In the genomic region with DNA sequence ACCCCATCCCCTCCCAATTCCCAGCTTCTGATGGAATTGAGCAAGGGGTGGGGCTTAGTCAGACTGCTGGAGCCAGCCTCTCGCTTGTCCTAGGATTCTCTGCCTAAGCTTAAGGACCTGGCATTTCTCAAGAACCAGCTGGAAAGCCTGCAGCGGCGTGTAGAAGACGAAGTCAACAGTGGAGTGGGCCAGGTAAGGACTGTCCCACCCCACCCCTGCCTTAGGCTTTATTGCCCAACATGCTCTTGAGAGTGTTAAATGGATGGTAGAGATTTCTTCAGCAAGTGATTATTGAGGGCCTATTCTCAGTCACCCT, we compare ENCODE assay signal across 9 cellular contexts. TPM values are rescaled to one million over a fixed set of nuclear protein-coding genes. Genes with fewer than 3 reads are reported as not detected.
DNase-seq lines count a peak whose midpoint lies in the region; ATAC-seq, FAIRE-seq and TF ChIP-seq lines count a peak whose summit lies in the region.
"Had no signal": no experiment of that assay in that cellular context is flagged by ENCODE, and none has a peak within 500 bp of the region (broad histone marks: within the 10 kb centered on the region; RNA-seq: fewer than 3 reads in every experiment).

No MANE protein-coding gene starts in this region.

- no peak for FAIRE-seq in keratinocyte (lab: Jason Lieb, UNC)

- TF ChIP-seq EP300 in tibial nerve (IDR thresholded peaks at IDR 0.05), result no peak

- peaks cover 18% of the 10 kb centered on the region for H3K36me3 Mint-ChIP-seq in activated naive CD4-positive, alpha-beta T cell treated with anti-CD3 and anti-CD28 coated beads, Interleukin-2, amount 50 U/mL, for 24 hours
- peaks cover 28% of the 10 kb centered on the region for H3K36me3 Mint-ChIP-seq in activated naive CD8-positive, alpha-beta T cell treated with anti-CD3 and anti-CD28 coated beads for 36 hours

- H3K9me3 ChIP-seq in keratinocyte (ENCODE audit: control insufficient read depth, low read depth, low read length) (no peaks in the 10 kb centered on the region), tibial nerve (no peaks in the 10 kb centered on the region)

- no peaks in the 10 kb centered on the region for H3K27me3 Mint-ChIP-seq in activated naive CD4-positive, alpha-beta T cell treated with anti-CD3 and anti-CD28 coated beads, Interleukin-2, amount 50 U/mL, for 24 hours
- H3K27me3 Mint-ChIP-seq in activated naive CD8-positive, alpha-beta T cell treated with anti-CD3 and anti-CD28 coated beads for 36 hours, result no peaks in the 10 kb centered on the region

- TF ChIP-seq CTCF in keratinocyte (optimal IDR thresholded peaks at IDR 0.05 in 1 of 3, IDR thresholded peaks at IDR 0.05 in 1 of 3, conservative IDR thresholded peaks at IDR 0.05 in 1 of 3; ENCODE audit: extremely low read depth in 1 of 3, insufficient read depth in 2 of 3, low read length in 3 of 3), result no peak
- TF ChIP-seq CTCF in tibial nerve (IDR thresholded peaks at IDR 0.05), result no peak

- TF ChIP-seq POLR2A in tibial nerve (IDR thresholded peaks at IDR 0.05), result no peak

- H3K9me1 ChIP-seq in keratinocyte (ENCODE audit: control insufficient read depth, extremely low read depth, insufficient read depth, low read length), result no peaks in the 10 kb centered on the region

- H3K4me3 ChIP-seq in keratinocyte (ENCODE audit: control insufficient read depth in 2 of 3, extremely low read depth in 1 of 3, insufficient read depth in 2 of 3, low read depth in 1 of 3, low read length in 3 of 3), result peak overlapping the region; percentile 73 to 95 (median 87)
- peak overlapping the region in 2 of 4 donors; percentile 73 to 97 for H3K4me3 ChIP-seq in tibial nerve

- 81 to 84% methylated on average over 4 of the region's 4 CpGs for WGBS in tibial nerve, 2 donors

- H3K9ac ChIP-seq in keratinocyte (ENCODE audit: control insufficient read depth, extremely low read depth, insufficient read depth, low read length), result no peak overlapping the region

- no peaks in the 10 kb centered on the region for H4K20me1 ChIP-seq in keratinocyte (ENCODE audit: control insufficient read depth, extremely low read depth, insufficient read depth, low read length)

- no peaks in the 10 kb centered on the region for H3K9me3 Mint-ChIP-seq in activated naive CD4-positive, alpha-beta T cell treated with anti-CD3 and anti-CD28 coated beads, Interleukin-2, amount 50 U/mL, for 24 hours
- no peaks in the 10 kb centered on the region for H3K9me3 Mint-ChIP-seq in activated naive CD8-positive, alpha-beta T cell treated with anti-CD3 and anti-CD28 coated beads for 36 hours

- H3K27me3 ChIP-seq in keratinocyte (ENCODE audit: control insufficient read depth, extremely low read depth, insufficient read depth, low read length) (no peaks in the 10 kb centered on the region), tibial nerve (no peaks in the 10 kb centered on the region)

- no peak for ATAC-seq in GM19452 (IDR thresholded peaks at IDR 0.05; ENCODE audit: unreplicated experiment)
- ATAC-seq in HG03354 (IDR thresholded peaks at IDR 0.05; ENCODE audit: poor library complexity, severe bottlenecking, unreplicated experiment), result no peak
- no peak for ATAC-seq in HG03159 (IDR thresholded peaks at IDR 0.05; ENCODE audit: unreplicated experiment)

- H3K36me3 ChIP-seq in keratinocyte (ENCODE audit: control insufficient read depth in 2 of 2, extremely low read depth in 1 of 2, insufficient read depth in 2 of 2, low read length in 2 of 2) (peaks cover 18 to 23% of the 10 kb centered on the region in 2 experiments), tibial nerve (peaks cover 0 to 64% (median 2%) of the 10 kb centered on the region in 3 donors)

- H3K4me3 Mint-ChIP-seq in activated naive CD4-positive, alpha-beta T cell treated with anti-CD3 and anti-CD28 coated beads, Interleukin-2, amount 50 U/mL, for 24 hours, result peak overlapping the region; percentile 92
- peak overlapping the region; percentile 95 for H3K4me3 Mint-ChIP-seq in activated naive CD8-positive, alpha-beta T cell treated with anti-CD3 and anti-CD28 coated beads for 36 hours

- peak overlapping the region; percentile 98 for H3K27ac Mint-ChIP-seq in activated naive CD4-positive, alpha-beta T cell treated with anti-CD3 and anti-CD28 coated beads, Interleukin-2, amount 50 U/mL, for 24 hours
- peak overlapping the region; percentile 99 for H3K27ac Mint-ChIP-seq in activated naive CD8-positive, alpha-beta T cell treated with anti-CD3 and anti-CD28 coated beads for 36 hours

- H3K79me2 ChIP-seq in keratinocyte (ENCODE audit: control insufficient read depth, insufficient read depth, low read length), result peaks cover 26% of the 10 kb centered on the region

- H3K27ac ChIP-seq in keratinocyte (ENCODE audit: control insufficient read depth, insufficient read depth, low read length) (peak overlapping the region; percentile 93), tibial nerve (peak overlapping the region in 3 of 4 donors; percentile 95 to 98 (median 95))

- DNase-seq in activated naive CD4-positive, alpha-beta T cell treated with anti-CD3 and anti-CD28 coated beads, Interleukin-2, amount 50 U/mL, for 16 hours, result no peak
- no peak for DNase-seq in activated naive CD8-positive, alpha-beta T cell treated with anti-CD3 and anti-CD28 coated beads for 36 hours
- no peak for DNase-seq in keratinocyte (ENCODE audit: low read depth, low spot score)
- no peak for DNase-seq in tibial nerve (ENCODE audit: low spot score in 2 of 2)
- DNase-seq: DMS153 had no signal

- peaks cover 67% of the 10 kb centered on the region for H3K4me1 Mint-ChIP-seq in activated naive CD4-positive, alpha-beta T cell treated with anti-CD3 and anti-CD28 coated beads, Interleukin-2, amount 50 U/mL, for 24 hours
- peaks cover 46% of the 10 kb centered on the region for H3K4me1 Mint-ChIP-seq in activated naive CD8-positive, alpha-beta T cell treated with anti-CD3 and anti-CD28 coated beads for 36 hours

- dilution Hi-C loops in keratinocyte (cut with MboI; ENCODE audit: extremely low pct_ligation_motif_present, low sequenced_read_pairs), result no loop called here

- peak overlapping the region; percentile 90 for H3K4me2 ChIP-seq in keratinocyte (ENCODE audit: control insufficient read depth, extremely low read depth, insufficient read depth, low read depth, low read length)

- H2AFZ ChIP-seq in keratinocyte (ENCODE audit: control insufficient read depth, low read length), result no peak overlapping the region

- H3K4me1 ChIP-seq in keratinocyte (ENCODE audit: control insufficient read depth, extremely low read depth, insufficient read depth, low read length), result peaks cover 23% of the 10 kb centered on the region
- peaks cover 0 to 66% (median 25%) of the 10 kb centered on the region in 4 donors for H3K4me1 ChIP-seq in tibial nerve

RNA-seq across cellular contexts. Expression of a gene that starts 1.1 kb away (rescaled TPM):
- 100 to 1,000 TPM in 1 of 2 experiments, 10 to 100 TPM in 1; 97.4 to 100 TPM for total RNA-seq in activated naive CD8-positive, alpha-beta T cell treated with anti-CD3 and anti-CD28 coated beads for 36 hours
- polyA plus RNA-seq in keratinocyte, result 63.1 to 95.7 TPM (median 63.5 TPM) in 3 replicates
- polyA plus RNA-seq in keratinocyte (2011; ENCODE audit: low read depth), result 7.7 TPM
- polyA plus RNA-seq in keratinocyte (2011; cell fraction: cytosol; rRNA removed), result 80.5 and 89.5 TPM in 2 replicates
- 65.0 and 85.0 TPM in 2 replicates for polyA plus RNA-seq in keratinocyte (2011; cell fraction: nucleus; rRNA removed)
- polyA plus RNA-seq in keratinocyte (2012; ENCODE audit: low replicate concordance), result 69.7 and 77.9 TPM in 2 replicates
- 70.9 to 195 TPM (median 80.6 TPM) in 3 replicates for polyA minus RNA-seq in keratinocyte
- polyA minus RNA-seq in keratinocyte (2011; cell fraction: cytosol; rRNA and poly(A)+ RNA removed), result 38.2 TPM
- polyA minus RNA-seq in keratinocyte (2011; cell fraction: nucleus; rRNA and poly(A)+ RNA removed), result 16.8 and 37.3 TPM in 2 replicates
- 10 to 100 TPM; 22.9 to 36.9 (median 26.8) TPM for total RNA-seq in tibial nerve

RNA-seq across cellular contexts. Expression of a gene that starts 1.3 kb away (rescaled TPM):
- total RNA-seq in activated naive CD8-positive, alpha-beta T cell treated with anti-CD3 and anti-CD28 coated beads for 36 hours, result 10 to 100 TPM; 17.5 to 17.8 TPM
- polyA plus RNA-seq in keratinocyte, result 6.7 to 12.4 TPM (median 7.1 TPM) in 3 replicates
- polyA plus RNA-seq in keratinocyte (2011; ENCODE audit: low read depth), result 4.0 TPM
- polyA plus RNA-seq in keratinocyte (2011; cell fraction: cytosol; rRNA removed), result 1.4 and 2.4 TPM in 2 replicates
- polyA plus RNA-seq in keratinocyte (2011; cell fraction: nucleus; rRNA removed), result 40.3 and 44.0 TPM in 2 replicates
- polyA plus RNA-seq in keratinocyte (2012; ENCODE audit: low replicate concordance), result 4.4 and 17.2 TPM in 2 replicates
- polyA minus RNA-seq in keratinocyte, result 12.6 to 18.5 TPM (median 15.9 TPM) in 3 replicates
- 2.1 TPM for polyA minus RNA-seq in keratinocyte (2011; cell fraction: cytosol; rRNA and poly(A)+ RNA removed)
- polyA minus RNA-seq in keratinocyte (2011; cell fraction: nucleus; rRNA and poly(A)+ RNA removed), result 5.9 and 8.6 TPM in 2 replicates
- total RNA-seq in tibial nerve, result 10 to 100 TPM; 43.7 to 70.8 (median 48.4) TPM

RNA-seq across cellular contexts. Expression of a gene that starts 8.5 kb away (rescaled TPM):
- 10 to 100 TPM; 54.6 to 60.6 TPM for total RNA-seq in activated naive CD8-positive, alpha-beta T cell treated with anti-CD3 and anti-CD28 coated beads for 36 hours
- polyA plus RNA-seq in keratinocyte, result 19.3 to 48.3 TPM (median 32.4 TPM) in 3 replicates
- polyA plus RNA-seq in keratinocyte (2011; ENCODE audit: low read depth), result 35.5 TPM
- polyA plus RNA-seq in keratinocyte (2011; cell fraction: cytosol; rRNA removed), result 26.3 and 34.7 TPM in 2 replicates
- 21.1 and 23.6 TPM in 2 replicates for polyA plus RNA-seq in keratinocyte (2011; cell fraction: nucleus; rRNA removed)
- 25.5 and 37.0 TPM in 2 replicates for polyA plus RNA-seq in keratinocyte (2012; ENCODE audit: low replicate concordance)
- 12.3 to 17.8 TPM (median 13.8 TPM) in 3 replicates for polyA minus RNA-seq in keratinocyte
- 23.0 TPM for polyA minus RNA-seq in keratinocyte (2011; cell fraction: cytosol; rRNA and poly(A)+ RNA removed)
- 3.3 and 3.8 TPM in 2 replicates for polyA minus RNA-seq in keratinocyte (2011; cell fraction: nucleus; rRNA and poly(A)+ RNA removed)
- total RNA-seq in tibial nerve, result 10 to 100 TPM; 16.6 to 23.7 (median 19.2) TPM

RNA-seq across cellular contexts. Expression of a gene that starts 18.3 kb away (rescaled TPM):
- 10 to 100 TPM; 13.9 to 15.5 TPM for total RNA-seq in activated naive CD8-positive, alpha-beta T cell treated with anti-CD3 and anti-CD28 coated beads for 36 hours
- 4.9 to 7.7 TPM (median 5.2 TPM) in 3 replicates for polyA plus RNA-seq in keratinocyte
- 12.4 TPM for polyA plus RNA-seq in keratinocyte (2011; ENCODE audit: low read depth)
- polyA plus RNA-seq in keratinocyte (2011; cell fraction: cytosol; rRNA removed), result 3.7 and 6.6 TPM in 2 replicates
- polyA plus RNA-seq in keratinocyte (2011; cell fraction: nucleus; rRNA removed), result 6.3 and 8.3 TPM in 2 replicates
- 7.0 and 36.5 TPM in 2 replicates for polyA plus RNA-seq in keratinocyte (2012; ENCODE audit: low replicate concordance)
- polyA minus RNA-seq in keratinocyte, result 1.6 to 4.5 TPM (median 2.9 TPM) in 3 replicates
- 3.6 TPM for polyA minus RNA-seq in keratinocyte (2011; cell fraction: cytosol; rRNA and poly(A)+ RNA removed)
- 2.1 TPM in 1 of 2 replicates, not detected in the other for polyA minus RNA-seq in keratinocyte (2011; cell fraction: nucleus; rRNA and poly(A)+ RNA removed)
- total RNA-seq in tibial nerve, result 10 to 100 TPM; 12.3 to 29.4 (median 14.9) TPM
